1 cellular context compared by ENCODE assay signal in the genomic region with DNA sequence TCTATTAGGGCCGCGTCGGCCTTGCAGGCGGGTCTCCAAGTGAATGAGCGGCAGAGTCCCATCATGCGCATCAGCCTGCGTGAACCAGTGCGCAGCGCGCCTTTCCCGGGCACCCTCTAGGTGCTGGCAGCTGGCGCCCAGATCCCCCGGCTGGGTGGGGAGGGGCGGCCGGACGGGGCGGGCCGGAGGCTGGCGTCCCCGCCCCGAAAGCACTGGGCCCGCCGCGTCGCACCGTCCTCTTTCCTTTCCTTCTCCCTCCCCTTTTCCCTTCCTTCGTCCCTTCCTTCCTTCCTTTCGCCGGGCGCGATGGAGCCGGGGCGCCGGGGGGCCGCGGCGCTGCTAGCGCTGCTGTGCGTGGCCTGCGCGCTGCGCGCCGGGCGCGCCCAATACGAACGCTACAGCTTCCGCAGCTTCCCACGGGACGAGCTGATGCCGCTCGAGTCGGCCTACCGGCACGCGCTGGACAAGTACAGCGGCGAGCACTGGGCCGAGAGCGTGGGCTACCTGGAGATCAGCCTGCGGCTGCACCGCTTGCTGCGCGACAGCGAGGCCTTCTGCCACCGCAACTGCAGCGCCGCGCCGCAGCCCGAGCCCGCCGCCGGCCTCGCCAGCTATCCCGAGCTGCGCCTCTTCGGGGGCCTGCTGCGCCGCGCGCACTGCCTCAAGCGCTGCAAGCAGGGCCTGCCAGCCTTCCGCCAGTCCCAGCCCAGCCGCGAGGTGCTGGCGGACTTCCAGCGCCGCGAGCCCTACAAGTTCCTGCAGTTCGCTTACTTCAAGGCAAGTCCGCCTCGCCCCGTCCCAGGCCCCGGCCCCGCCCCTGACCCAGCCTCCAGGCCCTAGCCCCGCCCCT.
TF ChIP-seq lines count a peak whose summit lies in the region.

A gene (plus strand): TSS at position 243 of the 850 bp plus-strand sequence. CDS start 64 bp downstream, at position 307.

TF ChIP-seq in H1, 55 proteins besides CTCF, POLR2A, EP300 and RAD21:
- TF ChIP-seq JUN (IDR thresholded peaks at IDR 0.05; ENCODE audit: low read depth, low read length) (no peak), PHF8 (conservative IDR thresholded peaks at IDR 0.05; ENCODE audit: low read depth, low read length) (peak; percentile 77), ZNF274 (IDR thresholded peaks at IDR 0.05; ENCODE audit: borderline replicate concordance, extremely low read depth, low read length) (no peak), RNF2 (IDR thresholded peaks at IDR 0.05; ENCODE audit: borderline replicate concordance, low read depth, low read length, missing control alignments, poor library complexity, severe bottlenecking) (no peak), SP4 (IDR thresholded peaks at IDR 0.05; ENCODE audit: low read length) (no peak), POLR2AphosphoS5 (IDR thresholded peaks at IDR 0.05; ENCODE audit: low read depth, low read length) (peak; percentile 56; the same call in 1 of the 2 replicates), NANOG (IDR thresholded peaks at IDR 0.05; ENCODE audit: insufficient read depth, low read depth, low read length, poor library complexity, severe bottlenecking) (no peak), SIN3A (conservative IDR thresholded peaks at IDR 0.05 in 1 of 2, IDR thresholded peaks at IDR 0.05 in 1 of 2; ENCODE audit: low read depth in 1 of 2, low read length in 2 of 2) (peak; percentile 52 to 59; a peak in 2 of 4 replicates), EGR1 (IDR thresholded peaks at IDR 0.05; ENCODE audit: borderline replicate concordance, low read depth, low read length) (peak; percentile 13; the same call in 1 of the 2 replicates), RBBP5 (IDR thresholded peaks at IDR 0.05; ENCODE audit: borderline replicate concordance, low read depth, low read length) (peak; percentile 96), TAF1 (IDR thresholded peaks at IDR 0.05; ENCODE audit: low read depth, low read length) (peak; percentile 49; the same call in 1 of the 2 replicates), POU5F1 (IDR thresholded peaks at IDR 0.05; ENCODE audit: low read depth, low read length) (no peak), SIRT6 (IDR thresholded peaks at IDR 0.05; ENCODE audit: low read length) (no peak), CBX5 (IDR thresholded peaks at IDR 0.05; ENCODE audit: low read depth, low read length) (no peak), BRCA1 (IDR thresholded peaks at IDR 0.05; ENCODE audit: low read depth, low read length) (no peak), TEAD4 (IDR thresholded peaks at IDR 0.05; ENCODE audit: low read depth, low read length) (no peak), KDM4A (IDR thresholded peaks at IDR 0.05; ENCODE audit: low read depth, low read length, severe bottlenecking) (peak; percentile 99), SUZ12 (IDR thresholded peaks at IDR 0.05; ENCODE audit: low read length) (0 out of 2 replicates have a peak, but pooled peaks have one; percentile 30), CREB1 (IDR thresholded peaks at IDR 0.05) (no peak), MAFK (IDR thresholded peaks at IDR 0.05; ENCODE audit: low read depth, low read length) (no peak), ASH2L (IDR thresholded peaks at IDR 0.05; ENCODE audit: low read length) (peak; percentile 96)
- TF ChIP-seq, protein P1, sequence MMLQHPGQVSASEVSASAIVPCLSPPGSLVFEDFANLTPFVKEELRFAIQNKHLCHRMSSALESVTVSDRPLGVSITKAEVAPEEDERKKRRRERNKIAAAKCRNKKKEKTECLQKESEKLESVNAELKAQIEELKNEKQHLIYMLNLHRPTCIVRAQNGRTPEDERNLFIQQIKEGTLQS (IDR thresholded peaks at IDR 0.05; ENCODE audit: insufficient read depth, low read depth, low read length) = no peak
- TF ChIP-seq, protein P2, sequence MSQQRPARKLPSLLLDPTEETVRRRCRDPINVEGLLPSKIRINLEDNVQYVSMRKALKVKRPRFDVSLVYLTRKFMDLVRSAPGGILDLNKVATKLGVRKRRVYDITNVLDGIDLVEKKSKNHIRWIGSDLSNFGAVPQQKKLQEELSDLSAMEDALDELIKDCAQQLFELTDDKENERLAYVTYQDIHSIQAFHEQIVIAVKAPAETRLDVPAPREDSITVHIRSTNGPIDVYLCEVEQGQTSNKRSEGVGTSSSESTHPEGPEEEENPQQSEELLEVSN (IDR thresholded peaks at IDR 0.05) = peak; percentile 52
- TF ChIP-seq, protein P3, sequence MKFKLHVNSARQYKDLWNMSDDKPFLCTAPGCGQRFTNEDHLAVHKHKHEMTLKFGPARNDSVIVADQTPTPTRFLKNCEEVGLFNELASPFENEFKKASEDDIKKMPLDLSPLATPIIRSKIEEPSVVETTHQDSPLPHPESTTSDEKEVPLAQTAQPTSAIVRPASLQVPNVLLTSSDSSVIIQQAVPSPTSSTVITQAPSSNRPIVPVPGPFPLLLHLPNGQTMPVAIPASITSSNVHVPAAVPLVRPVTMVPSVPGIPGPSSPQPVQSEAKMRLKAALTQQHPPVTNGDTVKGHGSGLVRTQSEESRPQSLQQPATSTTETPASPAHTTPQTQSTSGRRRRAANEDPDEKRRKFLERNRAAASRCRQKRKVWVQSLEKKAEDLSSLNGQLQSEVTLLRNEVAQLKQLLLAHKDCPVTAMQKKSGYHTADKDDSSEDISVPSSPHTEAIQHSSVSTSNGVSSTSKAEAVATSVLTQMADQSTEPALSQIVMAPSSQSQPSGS (IDR thresholded peaks at IDR 0.05; ENCODE audit: low read length) = no peak
- TF ChIP-seq, protein P4, sequence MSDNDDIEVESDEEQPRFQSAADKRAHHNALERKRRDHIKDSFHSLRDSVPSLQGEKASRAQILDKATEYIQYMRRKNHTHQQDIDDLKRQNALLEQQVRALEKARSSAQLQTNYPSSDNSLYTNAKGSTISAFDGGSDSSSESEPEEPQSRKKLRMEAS (IDR thresholded peaks at IDR 0.05) = peak; percentile 51; the same call in 1 of the 2 replicates
- TF ChIP-seq, protein P5, sequence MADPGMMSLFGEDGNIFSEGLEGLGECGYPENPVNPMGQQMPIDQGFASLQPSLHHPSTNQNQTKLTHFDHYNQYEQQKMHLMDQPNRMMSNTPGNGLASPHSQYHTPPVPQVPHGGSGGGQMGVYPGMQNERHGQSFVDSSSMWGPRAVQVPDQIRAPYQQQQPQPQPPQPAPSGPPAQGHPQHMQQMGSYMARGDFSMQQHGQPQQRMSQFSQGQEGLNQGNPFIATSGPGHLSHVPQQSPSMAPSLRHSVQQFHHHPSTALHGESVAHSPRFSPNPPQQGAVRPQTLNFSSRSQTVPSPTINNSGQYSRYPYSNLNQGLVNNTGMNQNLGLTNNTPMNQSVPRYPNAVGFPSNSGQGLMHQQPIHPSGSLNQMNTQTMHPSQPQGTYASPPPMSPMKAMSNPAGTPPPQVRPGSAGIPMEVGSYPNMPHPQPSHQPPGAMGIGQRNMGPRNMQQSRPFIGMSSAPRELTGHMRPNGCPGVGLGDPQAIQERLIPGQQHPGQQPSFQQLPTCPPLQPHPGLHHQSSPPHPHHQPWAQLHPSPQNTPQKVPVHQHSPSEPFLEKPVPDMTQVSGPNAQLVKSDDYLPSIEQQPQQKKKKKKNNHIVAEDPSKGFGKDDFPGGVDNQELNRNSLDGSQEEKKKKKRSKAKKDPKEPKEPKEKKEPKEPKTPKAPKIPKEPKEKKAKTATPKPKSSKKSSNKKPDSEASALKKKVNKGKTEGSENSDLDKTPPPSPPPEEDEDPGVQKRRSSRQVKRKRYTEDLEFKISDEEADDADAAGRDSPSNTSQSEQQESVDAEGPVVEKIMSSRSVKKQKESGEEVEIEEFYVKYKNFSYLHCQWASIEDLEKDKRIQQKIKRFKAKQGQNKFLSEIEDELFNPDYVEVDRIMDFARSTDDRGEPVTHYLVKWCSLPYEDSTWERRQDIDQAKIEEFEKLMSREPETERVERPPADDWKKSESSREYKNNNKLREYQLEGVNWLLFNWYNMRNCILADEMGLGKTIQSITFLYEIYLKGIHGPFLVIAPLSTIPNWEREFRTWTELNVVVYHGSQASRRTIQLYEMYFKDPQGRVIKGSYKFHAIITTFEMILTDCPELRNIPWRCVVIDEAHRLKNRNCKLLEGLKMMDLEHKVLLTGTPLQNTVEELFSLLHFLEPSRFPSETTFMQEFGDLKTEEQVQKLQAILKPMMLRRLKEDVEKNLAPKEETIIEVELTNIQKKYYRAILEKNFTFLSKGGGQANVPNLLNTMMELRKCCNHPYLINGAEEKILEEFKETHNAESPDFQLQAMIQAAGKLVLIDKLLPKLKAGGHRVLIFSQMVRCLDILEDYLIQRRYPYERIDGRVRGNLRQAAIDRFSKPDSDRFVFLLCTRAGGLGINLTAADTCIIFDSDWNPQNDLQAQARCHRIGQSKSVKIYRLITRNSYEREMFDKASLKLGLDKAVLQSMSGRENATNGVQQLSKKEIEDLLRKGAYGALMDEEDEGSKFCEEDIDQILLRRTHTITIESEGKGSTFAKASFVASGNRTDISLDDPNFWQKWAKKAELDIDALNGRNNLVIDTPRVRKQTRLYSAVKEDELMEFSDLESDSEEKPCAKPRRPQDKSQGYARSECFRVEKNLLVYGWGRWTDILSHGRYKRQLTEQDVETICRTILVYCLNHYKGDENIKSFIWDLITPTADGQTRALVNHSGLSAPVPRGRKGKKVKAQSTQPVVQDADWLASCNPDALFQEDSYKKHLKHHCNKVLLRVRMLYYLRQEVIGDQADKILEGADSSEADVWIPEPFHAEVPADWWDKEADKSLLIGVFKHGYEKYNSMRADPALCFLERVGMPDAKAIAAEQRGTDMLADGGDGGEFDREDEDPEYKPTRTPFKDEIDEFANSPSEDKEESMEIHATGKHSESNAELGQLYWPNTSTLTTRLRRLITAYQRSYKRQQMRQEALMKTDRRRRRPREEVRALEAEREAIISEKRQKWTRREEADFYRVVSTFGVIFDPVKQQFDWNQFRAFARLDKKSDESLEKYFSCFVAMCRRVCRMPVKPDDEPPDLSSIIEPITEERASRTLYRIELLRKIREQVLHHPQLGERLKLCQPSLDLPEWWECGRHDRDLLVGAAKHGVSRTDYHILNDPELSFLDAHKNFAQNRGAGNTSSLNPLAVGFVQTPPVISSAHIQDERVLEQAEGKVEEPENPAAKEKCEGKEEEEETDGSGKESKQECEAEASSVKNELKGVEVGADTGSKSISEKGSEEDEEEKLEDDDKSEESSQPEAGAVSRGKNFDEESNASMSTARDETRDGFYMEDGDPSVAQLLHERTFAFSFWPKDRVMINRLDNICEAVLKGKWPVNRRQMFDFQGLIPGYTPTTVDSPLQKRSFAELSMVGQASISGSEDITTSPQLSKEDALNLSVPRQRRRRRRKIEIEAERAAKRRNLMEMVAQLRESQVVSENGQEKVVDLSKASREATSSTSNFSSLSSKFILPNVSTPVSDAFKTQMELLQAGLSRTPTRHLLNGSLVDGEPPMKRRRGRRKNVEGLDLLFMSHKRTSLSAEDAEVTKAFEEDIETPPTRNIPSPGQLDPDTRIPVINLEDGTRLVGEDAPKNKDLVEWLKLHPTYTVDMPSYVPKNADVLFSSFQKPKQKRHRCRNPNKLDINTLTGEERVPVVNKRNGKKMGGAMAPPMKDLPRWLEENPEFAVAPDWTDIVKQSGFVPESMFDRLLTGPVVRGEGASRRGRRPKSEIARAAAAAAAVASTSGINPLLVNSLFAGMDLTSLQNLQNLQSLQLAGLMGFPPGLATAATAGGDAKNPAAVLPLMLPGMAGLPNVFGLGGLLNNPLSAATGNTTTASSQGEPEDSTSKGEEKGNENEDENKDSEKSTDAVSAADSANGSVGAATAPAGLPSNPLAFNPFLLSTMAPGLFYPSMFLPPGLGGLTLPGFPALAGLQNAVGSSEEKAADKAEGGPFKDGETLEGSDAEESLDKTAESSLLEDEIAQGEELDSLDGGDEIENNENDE (IDR thresholded peaks at IDR 0.05; ENCODE audit: insufficient replicate concordance, low read length) = no peak
